8 cellular contexts compared by ENCODE assay signal in the genomic region with DNA sequence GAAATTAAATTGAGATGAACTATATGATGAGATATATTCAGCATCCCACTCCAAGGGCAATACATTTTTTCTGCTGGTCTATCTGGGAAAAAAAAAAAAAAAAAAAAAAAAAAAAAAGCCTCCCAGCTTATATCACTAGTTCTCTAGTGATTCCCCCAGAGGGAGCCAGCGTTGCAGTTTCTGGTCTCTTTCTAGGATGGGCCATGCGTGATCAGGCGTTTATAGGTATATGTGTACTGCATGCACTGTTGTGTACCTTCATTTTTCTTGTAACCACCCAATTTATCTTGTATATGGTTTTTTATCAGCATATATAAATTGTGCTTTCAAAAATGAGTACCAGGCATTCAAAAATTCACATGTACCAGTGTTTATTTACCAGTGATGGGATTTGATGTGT. TPM values are rescaled to one million over a fixed set of nuclear protein-coding genes. Genes with fewer than 3 reads are reported as not detected.
A peak's percentile ranks its signal among the peaks of the same experiment; 100 is the strongest.
DNase-seq lines count a peak whose midpoint lies in the region; ATAC-seq and TF ChIP-seq lines count a peak whose summit lies in the region.

No MANE protein-coding gene starts in this region.

- TF ChIP-seq POLR2A in upper lobe of left lung (IDR thresholded peaks at IDR 0.05): no peak

- no peak overlapping the region for H3K9ac ChIP-seq in DND-41 (ENCODE audit: low read depth, low read length)

- TF ChIP-seq CTCF in DND-41 (IDR thresholded peaks at IDR 0.05; ENCODE audit: borderline replicate concordance, extremely low read depth, low read length, poor library complexity, severe bottlenecking) (peak; percentile 16), upper lobe of left lung (IDR thresholded peaks at IDR 0.05) (no peak), ascending aorta (IDR thresholded peaks at IDR 0.05) (no peak)

- no peaks in the 10 kb centered on the region for H3K79me2 ChIP-seq in DND-41 (ENCODE audit: insufficient read depth, low read length)

- H3K9me3 ChIP-seq in DND-41 (ENCODE audit: insufficient read depth, low read length, severe bottlenecking) (no peaks in the 10 kb centered on the region), upper lobe of left lung (no peaks in the 10 kb centered on the region), ascending aorta (no peaks in the 10 kb centered on the region)

- TF ChIP-seq EP300 in upper lobe of left lung (IDR thresholded peaks at IDR 0.05): no peak

- no peak overlapping the region for H2AFZ ChIP-seq in DND-41 (ENCODE audit: low read depth, low read length)

- no peaks in the 10 kb centered on the region for H3K4me1 ChIP-seq in DND-41 (ENCODE audit: insufficient read depth, low read length)
- no peaks in the 10 kb centered on the region for H3K4me1 ChIP-seq in upper lobe of left lung
- H3K4me1 ChIP-seq in ascending aorta: no peaks in the 10 kb centered on the region

- H3K4me3 ChIP-seq in DND-41 (ENCODE audit: low read depth in 1 of 2, low read length in 2 of 2) (no peak overlapping the region), H7 (ENCODE audit: insufficient read depth, low read depth, low read length) (no peak overlapping the region), upper lobe of left lung (no peak overlapping the region), ascending aorta (no peak overlapping the region)

- H4K20me1 ChIP-seq in DND-41 (ENCODE audit: insufficient read depth, low read length): no peaks in the 10 kb centered on the region

- no peak overlapping the region for H3K27ac ChIP-seq in DND-41 (ENCODE audit: low read length)
- no peak overlapping the region for H3K27ac ChIP-seq in upper lobe of left lung
- no peak overlapping the region for H3K27ac ChIP-seq in ascending aorta

- H3K4me2 ChIP-seq in DND-41 (ENCODE audit: insufficient read depth, low read length): no peak overlapping the region

- H3K36me3 ChIP-seq in DND-41 (ENCODE audit: insufficient read depth, low read length) (no peaks in the 10 kb centered on the region), H7 (replicated peaks; ENCODE audit: control insufficient read depth, insufficient read depth, low read length) (no peaks in the 10 kb centered on the region), upper lobe of left lung (no peaks in the 10 kb centered on the region), ascending aorta (no peaks in the 10 kb centered on the region)

- DNase-seq in DND-41 (peak; percentile 19), H7 (peak; percentile 74), OCI-M1 (lab: John Stamatoyannopoulos, UW) (peak; percentile 58), hepatic stellate cell (ENCODE audit: low spot score) (peak; percentile 27), upper lobe of left lung (no peak), ascending aorta (ENCODE audit: low spot score in 2 of 2) (no peak)
- DNase-seq in activated CD4-positive, CD25-positive, alpha-beta regulatory T cell (lab: John Stamatoyannopoulos, UW): no peak

- ATAC-seq in DND-41 (ENCODE audit: insufficient read depth, low read depth) (no peak), upper lobe of left lung (ENCODE audit: low FRiP score in 2 of 2) (no peak), HG02642 (IDR thresholded peaks at IDR 0.05; ENCODE audit: poor library complexity, unreplicated experiment) (no peak)

- intact Hi-C loops in ascending aorta (cut with DNase I): no loop called here

- 42% methylated on average over 3 of the region's 3 CpGs for WGBS in upper lobe of left lung, 2 donors

- H3K27me3 ChIP-seq in DND-41 (ENCODE audit: insufficient read depth, low read length, poor library complexity) (peaks cover 3% of the 10 kb centered on the region), H7 (ENCODE audit: control insufficient read depth, insufficient read depth, low read length) (no peaks in the 10 kb centered on the region), upper lobe of left lung (no peaks in the 10 kb centered on the region), ascending aorta (no peaks in the 10 kb centered on the region)

RNA-seq across cellular contexts. Expression of gene DCDC2C, which starts 35.1 kb away (rescaled TPM):
- not detected in 2 replicates for total RNA-seq in H7 (2014; rRNA removed; shearing (Covaris generic))
- total RNA-seq in upper lobe of left lung (not detected), ascending aorta (2.4 TPM)

Comparison
In these comparisons a context has a peak if more than half of its experiments do, and no peak if none do; other contexts are left out.
1. DNase-seq: peak in DND-41 (single experiment), H7 (single experiment), OCI-M1 (single experiment) and hepatic stellate cell (single experiment); none in upper lobe of left lung (0 of 2), ascending aorta (0 of 2) and activated CD4-positive, CD25-positive, alpha-beta regulatory T cell (0 of 4).